Comparison of ENCODE assay signal across 16 cellular contexts in the genomic region with DNA sequence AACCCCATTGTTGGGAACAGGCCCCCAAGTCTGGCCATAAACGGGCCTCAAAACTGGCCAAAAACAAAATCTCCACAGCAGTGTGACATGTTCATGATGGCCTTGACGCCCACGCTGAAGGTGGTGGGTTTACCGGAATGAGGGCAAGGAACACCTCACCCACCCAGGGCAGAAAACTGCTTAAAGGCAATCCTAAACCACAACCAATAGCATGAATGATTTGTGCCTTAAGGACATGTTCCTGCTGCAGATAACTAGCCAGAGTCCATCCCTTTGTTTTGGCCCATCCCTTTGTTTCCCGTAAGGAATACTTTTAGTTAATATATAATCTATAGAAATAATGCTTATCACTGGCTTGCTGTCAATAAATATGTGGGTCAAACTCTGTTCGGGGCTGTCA. TPM values are rescaled to one million over a fixed set of nuclear protein-coding genes. Genes with fewer than 3 reads are reported as not detected.
A peak's percentile ranks its signal among the peaks of the same experiment; 100 is the strongest.
DNase-seq lines count a peak whose midpoint lies in the region; ATAC-seq and TF ChIP-seq lines count a peak whose summit lies in the region.
"Had no signal": no experiment of that assay in that cellular context is flagged by ENCODE, and none has a peak within 500 bp of the region (broad histone marks: within the 10 kb centered on the region; RNA-seq: fewer than 3 reads in every experiment).

No MANE protein-coding gene starts in this region.

- WGBS in heart right ventricle, 2 donors = 94 to 96% methylated on average over 6 of the region's 6 CpGs
- whole genome bisulfite sequencing in upper lobe of left lung, 2 donors = 97 to 98% methylated on average over 6 of the region's 6 CpGs

- H3K9me3 ChIP-seq in heart right ventricle (peaks cover 0 to 8% (median 0%) of the 10 kb centered on the region in 11 donors), osteoblast (ENCODE audit: low read depth, low read length) (no peaks in the 10 kb centered on the region), upper lobe of left lung (no peaks in the 10 kb centered on the region)

- H2AFZ ChIP-seq in osteoblast (ENCODE audit: low read length) = no peak overlapping the region

- H4K20me1 ChIP-seq in osteoblast (ENCODE audit: insufficient read depth, low read length) = no peaks in the 10 kb centered on the region

- intact Hi-C loops in heart right ventricle (cut with DNase I) = loop anchor here in 1 of 10 donors (5.0 kb wide), 2 partner anchors 47 to 58 kb away; a partner anchor contains a TSS
- intact Hi-C loops in left ventricle myocardium superior (cut with micrococcal nuclease) = no loop called here

- no peak overlapping the region for H3K4me2 ChIP-seq in osteoblast (ENCODE audit: insufficient read depth, low read length)

- DNase-seq in heart right ventricle (no peak), left ventricle myocardium superior (no peak), brain microvascular endothelial cell (no peak), osteoblast (ENCODE audit: insufficient read length, low spot score, missing footprints) (no peak), upper lobe of left lung (no peak), globus pallidus (ENCODE audit: low spot score) (no peak)
- no peak for DNase-seq in stimulated activated CD4-positive, alpha-beta T cell treated with anti-CD3 and anti-CD28 coated beads, Interleukin-4, amount 100 ng/mL, for 1 hour
- DNase-seq in activated T-cell treated with anti-CD3 and anti-CD28 coated beads, Interleukin-2, amount 50 U/mL, for 4 hours = no peak
- DNase-seq: activated CD4-positive, alpha-beta T cell treated with anti-CD3 and anti-CD28 coated beads, Interleukin-2, amount 50 U/mL, for 48 hours; activated T-cell treated with anti-CD3 and anti-CD28 coated beads, Interleukin-2, amount 50 U/mL, for 48 hours; GOT3; kidney; NCI-H1092; NCI-H526 treated with DMSO at 0.1 percent for 48 hours had no signal

- H3K4me1 ChIP-seq in heart right ventricle = peaks cover 6 to 24% (median 18%) of the 10 kb centered on the region in 9 donors
- peaks cover 3% of the 10 kb centered on the region for H3K4me1 ChIP-seq in osteoblast (ENCODE audit: insufficient read depth, low read length)
- H3K4me1 ChIP-seq in upper lobe of left lung = peaks cover 8 to 14% (median 10%) of the 10 kb centered on the region in 4 donors

- H3K27me3 ChIP-seq in heart right ventricle (no peaks in the 10 kb centered on the region), brain microvascular endothelial cell (replicated peaks) (no peaks in the 10 kb centered on the region), osteoblast (ENCODE audit: insufficient read depth, low read length) (no peaks in the 10 kb centered on the region), upper lobe of left lung (no peaks in the 10 kb centered on the region)

- H3K27me3 Mint-ChIP-seq in activated T-cell treated with anti-CD3 and anti-CD28 coated beads, Interleukin-2, amount 50 U/mL, for 4 hours (ENCODE audit: low read depth) = no peaks in the 10 kb centered on the region
- H3K27me3 Mint-ChIP-seq: dendritic cell treated with granulocyte-macrophage colony-stimulating factor and Interleukin-4, amounts not matched to agents 40 ng/mL and 50 ng/mL, for 4 days had no signal

- H3K4me3 ChIP-seq in heart right ventricle (no peak overlapping the region), brain microvascular endothelial cell (ENCODE audit: low read depth, low read length) (no peak overlapping the region), osteoblast (ENCODE audit: insufficient read depth, low read length) (no peak overlapping the region), upper lobe of left lung (no peak overlapping the region)

- H3K36me3 Mint-ChIP-seq in activated T-cell treated with anti-CD3 and anti-CD28 coated beads, Interleukin-2, amount 50 U/mL, for 4 hours (ENCODE audit: insufficient read depth) = no peaks in the 10 kb centered on the region
- H3K36me3 Mint-ChIP-seq: activated naive CD4-positive, alpha-beta T cell treated with anti-CD3 and anti-CD28 coated beads, Interleukin-2, amount 50 U/mL, for 24 hours had no signal

- in situ Hi-C loops in brain microvascular endothelial cell (cut with HindIII; ENCODE audit: low pct_ligation_motif_present, low sequenced_read_pairs) = no loop called here

- no peak for TF ChIP-seq EP300 in upper lobe of left lung (IDR thresholded peaks at IDR 0.05)

- H3K9me3 Mint-ChIP-seq in activated T-cell treated with anti-CD3 and anti-CD28 coated beads, Interleukin-2, amount 50 U/mL, for 4 hours = no peaks in the 10 kb centered on the region
- H3K9me3 Mint-ChIP-seq: activated naive CD4-positive, alpha-beta T cell treated with anti-CD3 and anti-CD28 coated beads, Interleukin-2, amount 50 U/mL, for 24 hours had no signal

- peaks cover 0 to 5% (median 0%) of the 10 kb centered on the region in 9 donors for H3K36me3 ChIP-seq in heart right ventricle
- H3K36me3 ChIP-seq in brain microvascular endothelial cell (replicated peaks) = no peaks in the 10 kb centered on the region
- H3K36me3 ChIP-seq in osteoblast (ENCODE audit: insufficient read depth, low read length) = peaks cover 3% of the 10 kb centered on the region
- no peaks in the 10 kb centered on the region for H3K36me3 ChIP-seq in upper lobe of left lung

- no peak overlapping the region for H3K4me3 Mint-ChIP-seq in activated T-cell treated with anti-CD3 and anti-CD28 coated beads, Interleukin-2, amount 50 U/mL, for 4 hours
- H3K4me3 Mint-ChIP-seq: activated naive CD4-positive, alpha-beta T cell treated with anti-CD3 and anti-CD28 coated beads, Interleukin-2, amount 50 U/mL, for 24 hours; dendritic cell treated with granulocyte-macrophage colony-stimulating factor and Interleukin-4, amounts not matched to agents 40 ng/mL and 50 ng/mL, for 4 days had no signal

- TF ChIP-seq POLR2A in upper lobe of left lung (IDR thresholded peaks at IDR 0.05) = no peak

- peak in 1 of 8 donors; percentile 36 for ATAC-seq in heart right ventricle
- no peak for ATAC-seq in left ventricle myocardium superior
- ATAC-seq in upper lobe of left lung (ENCODE audit: low FRiP score in 2 of 2) = no peak
- ATAC-seq in activated T-cell treated with anti-CD3 and anti-CD28 coated beads, Interleukin-2, amount 50 U/mL, for 4 hours = no peak

- peak overlapping the region; percentile 41 to 89 (median 83) for H3K27ac ChIP-seq in heart right ventricle
- peak overlapping the region; percentile 58 for H3K27ac ChIP-seq in brain microvascular endothelial cell
- H3K27ac ChIP-seq in osteoblast (ENCODE audit: low read depth, low read length) = peak overlapping the region; percentile 51
- peak overlapping the region in 3 of 4 donors; percentile 46 to 58 (median 57) for H3K27ac ChIP-seq in upper lobe of left lung

- TF ChIP-seq CTCF in heart right ventricle (IDR thresholded peaks at IDR 0.05) (no peak), brain microvascular endothelial cell (IDR thresholded peaks at IDR 0.05; ENCODE audit: low read depth, low read length, missing control alignments) (no peak), osteoblast (IDR thresholded peaks at IDR 0.05; ENCODE audit: extremely low read depth, low read depth, low read length) (no peak), upper lobe of left lung (IDR thresholded peaks at IDR 0.05) (no peak)

- H3K4me1 Mint-ChIP-seq in activated T-cell treated with anti-CD3 and anti-CD28 coated beads, Interleukin-2, amount 50 U/mL, for 4 hours (ENCODE audit: low read depth) = no peaks in the 10 kb centered on the region
- H3K4me1 Mint-ChIP-seq: activated naive CD4-positive, alpha-beta T cell treated with anti-CD3 and anti-CD28 coated beads, Interleukin-2, amount 50 U/mL, for 24 hours had no signal

- peaks cover 19% of the 10 kb centered on the region for H3K79me2 ChIP-seq in osteoblast (ENCODE audit: insufficient read depth, low read length)

RNA-seq across cellular contexts. Expression of a gene that starts 47.7 kb away (rescaled TPM):
- total RNA-seq in heart right ventricle (100 to 1,000 TPM in 9 of 10 donors, 10 to 100 TPM in 1; 87.9 to 190 (median 118) TPM), left ventricle myocardium superior (95.1 TPM), osteoblast (16.6 and 18.3 TPM in 2 replicates), upper lobe of left lung (10 to 100 TPM; 21.9 to 60.8 (median 32.7) TPM)
- 100 to 1,000 TPM in 1 of 2 donors, 10 to 100 TPM in 1; 56.2 to 121 TPM for polyA plus RNA-seq in heart right ventricle
- total RNA-seq in activated T-cell treated with anti-CD3 and anti-CD28 coated beads, Interleukin-2, amount 50 U/mL, for 4 hours = 1 to 10 TPM; 2.6 to 3.6 (median 3.5) TPM

RNA-seq across cellular contexts. Expression of a gene that starts 53.0 kb away (rescaled TPM):
- total RNA-seq in heart right ventricle (10 to 100 TPM; 10.4 to 16.9 (median 12.3) TPM), left ventricle myocardium superior (10.2 TPM), osteoblast (19.2 and 22.8 TPM in 2 replicates), upper lobe of left lung (10 to 100 TPM; 20.7 to 31.6 (median 26.0) TPM)
- polyA plus RNA-seq in heart right ventricle = 10 to 100 TPM in 1 of 2 donors, 1 to 10 TPM in 1; 7.2 to 16.3 TPM
- total RNA-seq in activated T-cell treated with anti-CD3 and anti-CD28 coated beads, Interleukin-2, amount 50 U/mL, for 4 hours = 10 to 100 TPM; 24.8 to 29.2 (median 27.0) TPM

RNA-seq across cellular contexts. Expression of a gene that starts 57.9 kb away (rescaled TPM):
- 1 to 10 TPM; 2.3 to 4.1 (median 2.8) TPM for total RNA-seq in heart right ventricle
- 1 to 10 TPM; 2.4 to 9.1 TPM for polyA plus RNA-seq in heart right ventricle
- total RNA-seq in left ventricle myocardium superior = 3.0 TPM
- 1.8 and 3.6 TPM in 2 replicates for total RNA-seq in osteoblast
- total RNA-seq in upper lobe of left lung = 10 to 100 TPM in 1 of 6 donors, 1 to 10 TPM in 5; 4.2 to 15.7 (median 7.1) TPM
- 1 to 10 TPM; 4.7 to 5.5 (median 5.2) TPM for total RNA-seq in activated T-cell treated with anti-CD3 and anti-CD28 coated beads, Interleukin-2, amount 50 U/mL, for 4 hours
